1 cellular context compared by ENCODE assay signal in genomic region chr2:78202986-78203670, GRCh38.
TF ChIP-seq lines count a peak whose summit lies in the region.

No MANE protein-coding gene starts in this region.

TF ChIP-seq in WTC11, 78 proteins besides CTCF, POLR2A, EP300 and RAD21 (continued from another document):
- TF ChIP-seq ATF2 (CRISPR knock-in tag; IDR thresholded peaks at IDR 0.05; ENCODE audit: borderline replicate concordance, low read depth) (no peak), NR3C1 (CRISPR knock-in tag; conservative IDR thresholded peaks at IDR 0.05; ENCODE audit: low read depth) (no peak), ZSCAN18 (CRISPR knock-in tag; IDR thresholded peaks at IDR 0.05) (no peak), FOXP4 (CRISPR knock-in tag; IDR thresholded peaks at IDR 0.05) (no peak), USF1 (CRISPR knock-in tag; IDR thresholded peaks at IDR 0.05) (no peak)
